In the genomic region with DNA sequence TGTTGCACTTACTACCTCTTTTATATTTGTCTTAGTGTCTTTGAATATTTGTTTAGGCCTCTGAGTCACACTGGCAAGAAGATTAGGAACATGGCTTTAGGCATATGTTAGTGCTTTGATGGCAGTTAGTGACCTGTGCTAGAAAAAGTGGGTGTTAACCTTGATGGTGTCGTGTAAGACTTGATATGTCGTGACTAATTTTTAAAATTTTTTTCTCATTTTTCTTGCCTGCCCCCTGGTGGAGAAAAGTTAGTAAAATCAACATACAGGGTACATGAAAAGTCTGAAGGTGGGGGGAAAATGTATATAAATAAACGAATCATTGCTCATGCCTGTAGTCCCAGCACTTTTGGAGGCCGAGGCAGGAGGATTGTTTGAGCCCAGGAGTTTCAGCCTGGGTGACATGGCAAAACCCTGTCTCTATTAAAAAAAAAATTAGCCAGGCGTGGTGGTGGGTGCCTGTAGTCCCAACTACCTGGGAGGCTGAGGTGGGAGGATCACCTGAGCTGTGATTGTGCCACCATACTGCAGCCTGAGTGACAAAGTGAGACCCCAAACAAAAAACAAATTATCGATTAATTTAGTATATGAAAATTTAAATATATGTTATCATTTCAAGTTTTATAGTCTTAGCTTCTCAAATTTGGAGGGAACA, we compare ENCODE assay signal across 9 cellular contexts. TPM values are rescaled to one million over a fixed set of nuclear protein-coding genes. Genes with fewer than 3 reads are reported as not detected.
A peak's percentile ranks its signal among the peaks of the same experiment; 100 is the strongest.
DNase-seq lines count a peak whose midpoint lies in the region; ATAC-seq and TF ChIP-seq lines count a peak whose summit lies in the region.
"Had no signal": no experiment of that assay in that cellular context is flagged by ENCODE, and none has a peak within 500 bp of the region (broad histone marks: within the 10 kb centered on the region; RNA-seq: fewer than 3 reads in every experiment).

No MANE protein-coding gene starts in this region.

- peak; percentile 51 to 54 for ATAC-seq in naive B cell (ENCODE audit: low read depth in 2 of 2)

- no peaks in the 10 kb centered on the region for H3K9me3 Mint-ChIP-seq in naive B cell

- peaks cover 18% of the 10 kb centered on the region for H3K36me3 ChIP-seq in SJCRH30

- H3K4me1 ChIP-seq in SJCRH30: no peaks in the 10 kb centered on the region
- H3K4me1 ChIP-seq: BLaER1 had no signal

- no peak overlapping the region for H3K27ac Mint-ChIP-seq in naive B cell

- DNase-seq in DMS153 treated with DMSO at 0.1 percent for 48 hours (lab: John Stamatoyannopoulos, UW; ENCODE audit: unreplicated experiment) (peak; percentile 39), DMS153 (lab: John Stamatoyannopoulos, UW) (no peak), HFF-Myc (ENCODE audit: extremely low read depth, low read depth) (peak; percentile 17), SJCRH30 (peak; percentile 17 to 72), coronary artery (ENCODE audit: low spot score) (no peak), naive B cell (peak; percentile 41), NCI-H187 (lab: John Stamatoyannopoulos, UW) (no peak), substantia nigra (lab: John Stamatoyannopoulos, UW) (no peak)

- H3K27me3 ChIP-seq in SJCRH30: no peaks in the 10 kb centered on the region
- H3K27me3 ChIP-seq: BLaER1 had no signal

- H3K36me3 Mint-ChIP-seq in naive B cell: peaks cover 0 to 13% of the 10 kb centered on the region in 2 donors

- H3K4me1 Mint-ChIP-seq in naive B cell: peaks cover 0 to 4% (median 2%) of the 10 kb centered on the region in 3 donors

- no peaks in the 10 kb centered on the region for H3K27me3 Mint-ChIP-seq in naive B cell

- H3K4me3 ChIP-seq in HFF-Myc (replicated peaks; ENCODE audit: low read depth, low read length) (no peak overlapping the region), SJCRH30 (no peak overlapping the region), coronary artery (no peak overlapping the region)
- H3K4me3 ChIP-seq: BLaER1 had no signal

- no peak overlapping the region for H3K4me3 Mint-ChIP-seq in naive B cell

- TF ChIP-seq CTCF in HFF-Myc (IDR thresholded peaks at IDR 0.05; ENCODE audit: low read depth, low read length, missing control alignments): peak; percentile 45
- peak; percentile 24 for TF ChIP-seq CTCF in coronary artery (IDR thresholded peaks at IDR 0.05)

- no peaks in the 10 kb centered on the region for H3K9me3 ChIP-seq in SJCRH30 (replicated peaks)
- H3K9me3 ChIP-seq: BLaER1 had no signal

- H3K27ac ChIP-seq in SJCRH30 (no peak overlapping the region), coronary artery (no peak overlapping the region), substantia nigra (ENCODE audit: low read depth, low read length, poor library complexity, severe bottlenecking) (no peak overlapping the region)
- H3K27ac ChIP-seq: BLaER1 had no signal

RNA-seq across cellular contexts. Expression of a gene that starts 44.6 kb away (rescaled TPM):
- total RNA-seq in SJCRH30 (2014; rRNA removed; shearing (Covaris generic)): 79.6 and 93.3 TPM in 2 replicates
- 100 to 1,000 TPM in 3 of 6 donors, 10 to 100 TPM in 3; 89.4 to 111 (median 100) TPM for polyA plus RNA-seq in naive B cell (ENCODE audit: low read depth in 6 of 6)

Comparison
In these comparisons a context has a peak if more than half of its experiments do, and no peak if none do; other contexts are left out.
1. DNase-seq: peak in DMS153 treated with DMSO at 0.1 percent for 48 hours (single experiment), HFF-Myc (single experiment), SJCRH30 (2 of 2) and naive B cell (single experiment); none in DMS153 (single experiment), coronary artery (single experiment), NCI-H187 (0 of 2) and substantia nigra (0 of 49).